In genomic region chr11:65351511-65351910, GRCh38 we compare ENCODE assay signal across 23 cellular contexts. TPM values are rescaled to one million over a fixed set of nuclear protein-coding genes. Genes with fewer than 3 reads are reported as not detected.
DNase-seq lines count a peak whose midpoint lies in the region; ATAC-seq, FAIRE-seq and TF ChIP-seq lines count a peak whose summit lies in the region.
"Had no signal": no experiment of that assay in that cellular context is flagged by ENCODE, and none has a peak within 500 bp of the region (broad histone marks: within the 10 kb centered on the region; RNA-seq: fewer than 3 reads in every experiment).

No MANE protein-coding gene starts in this region.

- H3K9ac ChIP-seq in BLaER1: 0 out of 2 replicates have a peak overlapping the region, but pooled peaks have one; percentile 24
- H3K9ac ChIP-seq in kidney (ENCODE audit: low read length in 2 of 2): no peak overlapping the region
- H3K9ac ChIP-seq: KMS-11 had no signal

- H3K36me3 Mint-ChIP-seq in CD4-positive, CD25-positive, alpha-beta regulatory T cell: peaks cover 21% of the 10 kb centered on the region

- H4K20me1 ChIP-seq in BLaER1: peaks cover 32% of the 10 kb centered on the region

- no peak for DNase-seq in CD4-positive, CD25-positive, alpha-beta regulatory T cell
- no peak for DNase-seq in RWPE1 (ENCODE audit: low spot score)
- DNase-seq in kidney: peak; percentile 1
- DNase-seq in omental fat pad (ENCODE audit: low spot score): no peak
- DNase-seq in NK-92 treated with Interleukin-12 subunit alpha and Interleukin-12 subunit beta, amount 100 ng/mL, for 24 hours (lab: John Stamatoyannopoulos, UW): no peak
- DNase-seq in NCI-H1694 treated with DMSO at 0.1 percent for 48 hours (lab: John Stamatoyannopoulos, UW): no peak
- DNase-seq: Calu3; CD8-positive, alpha-beta memory T cell; DMS153; NCI-H1092 treated with DMSO at 0.1 percent for 48 hours; NCI-H1436 treated with DMSO at 0.1 percent for 48 hours; NCI-H2029; NCI-H2227 treated with DMSO at 0.1 percent for 48 hours; NCI-H510A; NCI-H774; Peyer's patch had no signal

- no peaks in the 10 kb centered on the region for H3K9me3 Mint-ChIP-seq in CD4-positive, CD25-positive, alpha-beta regulatory T cell
- H3K9me3 Mint-ChIP-seq: CD8-positive, alpha-beta memory T cell had no signal

- no peak for FAIRE-seq in kidney (lab: Jason Lieb, UNC)
- FAIRE-seq: GM12891, HTR-8/SVneo had no signal

- CTCF ChIA-PET in RWPE1 (lab: Yijun Ruan, JAX): interaction anchor here (0.6 to 1.7 kb wide), 6 partner anchors 11 to 533 kb away, joined by 3 to 5 read pairs (median 3); no protein-coding TSS in a partner anchor

- H3K36me3 ChIP-seq in BLaER1 (peaks cover 69% of the 10 kb centered on the region), kidney (ENCODE audit: control insufficient read depth in 1 of 2, insufficient read depth in 2 of 2, low read length in 2 of 2) (peaks cover 30 to 37% of the 10 kb centered on the region in 2 donors)
- H3K36me3 ChIP-seq in CD4-positive, CD25-positive, alpha-beta regulatory T cell (ENCODE audit: control insufficient read depth, insufficient read depth, low read length): peaks cover 55% of the 10 kb centered on the region

- H3K9me3 ChIP-seq in BLaER1 (no peaks in the 10 kb centered on the region), kidney (ENCODE audit: control insufficient read depth in 1 of 2, low read length in 2 of 2) (no peaks in the 10 kb centered on the region)
- H3K9me3 ChIP-seq in CD4-positive, CD25-positive, alpha-beta regulatory T cell (ENCODE audit: control insufficient read depth in 2 of 2, low read length in 2 of 2): no peaks in the 10 kb centered on the region
- H3K9me3 ChIP-seq: HAP-1, Peyer's patch, SJSA1 had no signal

- H3K4me3 Mint-ChIP-seq in CD4-positive, CD25-positive, alpha-beta regulatory T cell: peak overlapping the region in 1 of 4 donors; percentile 15
- H3K4me3 Mint-ChIP-seq: CD8-positive, alpha-beta memory T cell had no signal

- TF ChIP-seq CTCF in RWPE1 (conservative IDR thresholded peaks at IDR 0.05; ENCODE audit: low read depth) (no peak), kidney (IDR thresholded peaks at IDR 0.05; ENCODE audit: borderline replicate concordance, extremely low read depth, insufficient read depth) (no peak), omental fat pad (IDR thresholded peaks at IDR 0.05) (no peak)

- POLR2A ChIA-PET in RWPE1 (lab: Yijun Ruan, JAX; ENCODE audit: low non-redundant PET): no interaction called here

- H3K4me1 ChIP-seq in BLaER1 (peaks cover 29% of the 10 kb centered on the region), kidney (ENCODE audit: control insufficient read depth in 1 of 2, insufficient read depth in 1 of 2, low read depth in 1 of 2, low read length in 2 of 2) (peaks cover 7 to 14% of the 10 kb centered on the region in 2 donors)
- H3K4me1 ChIP-seq in CD4-positive, CD25-positive, alpha-beta regulatory T cell (ENCODE audit: control insufficient read depth, insufficient read depth, low read length, poor library complexity, severe bottlenecking): peaks cover 10% of the 10 kb centered on the region

- H3K27me3 ChIP-seq in BLaER1: no peaks in the 10 kb centered on the region
- H3K27me3 ChIP-seq in CD4-positive, CD25-positive, alpha-beta regulatory T cell (ENCODE audit: control insufficient read depth, insufficient read depth, low read length): no peaks in the 10 kb centered on the region
- H3K27me3 ChIP-seq: Peyer's patch had no signal

- ATAC-seq in CD4-positive, CD25-positive, alpha-beta regulatory T cell (ENCODE audit: low read depth in 2 of 2): no peak
- ATAC-seq in omental fat pad (ENCODE audit: low FRiP score): no peak
- ATAC-seq: Right ventricle myocardium inferior had no signal

- intact Hi-C loops in kidney (cut with DNase I): no loop called here

- H3K27ac Mint-ChIP-seq in CD4-positive, CD25-positive, alpha-beta regulatory T cell: peak overlapping the region in 2 of 3 donors; percentile 74 to 90

- H3K4me2 ChIP-seq in BLaER1: no peak overlapping the region
- H3K4me2 ChIP-seq: KMS-11 had no signal

- H3K4me3 ChIP-seq in BLaER1 (no peak overlapping the region), kidney (ENCODE audit: low read length in 2 of 2) (no peak overlapping the region)
- H3K4me3 ChIP-seq in CD4-positive, CD25-positive, alpha-beta regulatory T cell (ENCODE audit: low read depth, low read length): no peak overlapping the region
- H3K4me3 ChIP-seq: HAP-1, Peyer's patch, SJSA1 had no signal

- peaks cover 5 to 16% (median 9%) of the 10 kb centered on the region in 4 donors for H3K4me1 Mint-ChIP-seq in CD4-positive, CD25-positive, alpha-beta regulatory T cell

- H3K27ac ChIP-seq in BLaER1 (no peak overlapping the region), RWPE1 (peak overlapping the region; percentile 33), kidney (ENCODE audit: low read depth in 2 of 2, low read length in 2 of 2) (no peak overlapping the region)
- H3K27ac ChIP-seq in CD4-positive, CD25-positive, alpha-beta regulatory T cell (ENCODE audit: insufficient read depth, low read length, poor library complexity, severe bottlenecking): no peak overlapping the region
- H3K27ac ChIP-seq: KMS-11, Peyer's patch, SJSA1 had no signal

- peaks cover 4% of the 10 kb centered on the region for H3K27me3 Mint-ChIP-seq in CD4-positive, CD25-positive, alpha-beta regulatory T cell

RNA-seq across cellular contexts. Expression of gene TIGD3, which starts 3.0 kb away (rescaled TPM):
- 0.37 TPM for total RNA-seq in CD4-positive, CD25-positive, alpha-beta regulatory T cell
- polyA plus RNA-seq in CD4-positive, CD25-positive, alpha-beta regulatory T cell: under 1 TPM; 0.19 to 0.90 (median 0.59) TPM
- total RNA-seq in kidney (0.19 TPM), omental fat pad (1 to 10 TPM in 1 of 4 donors, under 1 TPM in 3; 0.36 to 2.0 (median 0.50) TPM)
- 0.95 TPM for polyA plus RNA-seq in kidney (ENCODE audit: insufficient read depth, low read depth, low replicate concordance)
- total RNA-seq: SJSA1 had no signal

RNA-seq across cellular contexts. Expression of gene DPF2, which starts 17.9 kb away (rescaled TPM):
- 67.0 TPM for total RNA-seq in CD4-positive, CD25-positive, alpha-beta regulatory T cell
- 10 to 100 TPM; 70.3 to 81.4 (median 74.9) TPM for polyA plus RNA-seq in CD4-positive, CD25-positive, alpha-beta regulatory T cell
- total RNA-seq in kidney: 58.5 TPM
- 25.9 TPM for polyA plus RNA-seq in kidney (ENCODE audit: insufficient read depth, low read depth, low replicate concordance)
- total RNA-seq in omental fat pad: 10 to 100 TPM; 23.3 to 32.9 (median 27.3) TPM

RNA-seq across cellular contexts. Expression of gene SLC25A45, which starts 30.9 kb away (rescaled TPM):
- 40.3 TPM for total RNA-seq in CD4-positive, CD25-positive, alpha-beta regulatory T cell
- 10 to 100 TPM; 11.1 to 16.9 (median 13.8) TPM for polyA plus RNA-seq in CD4-positive, CD25-positive, alpha-beta regulatory T cell
- total RNA-seq in kidney (14.7 TPM), omental fat pad (1 to 10 TPM; 4.1 to 9.2 (median 6.0) TPM)
- 4.1 TPM for polyA plus RNA-seq in kidney (ENCODE audit: insufficient read depth, low read depth, low replicate concordance)

RNA-seq across cellular contexts. Expression of gene FRMD8, which starts 34.9 kb away (rescaled TPM):
- total RNA-seq in CD4-positive, CD25-positive, alpha-beta regulatory T cell: 47.4 TPM
- 10 to 100 TPM; 48.7 to 55.1 (median 53.9) TPM for polyA plus RNA-seq in CD4-positive, CD25-positive, alpha-beta regulatory T cell
- total RNA-seq in kidney: 41.3 TPM
- polyA plus RNA-seq in kidney (ENCODE audit: insufficient read depth, low read depth, low replicate concordance): 9.4 TPM
- 10 to 100 TPM; 29.2 to 77.9 (median 58.9) TPM for total RNA-seq in omental fat pad

RNA-seq across cellular contexts. Expression of gene CDC42EP2, which starts 36.8 kb away (rescaled TPM):
- total RNA-seq in CD4-positive, CD25-positive, alpha-beta regulatory T cell: 1.9 TPM
- not detected for polyA plus RNA-seq in CD4-positive, CD25-positive, alpha-beta regulatory T cell
- 13.7 TPM for total RNA-seq in kidney
- polyA plus RNA-seq in kidney (ENCODE audit: insufficient read depth, low read depth, low replicate concordance): 19.4 TPM
- total RNA-seq in omental fat pad: 100 to 1,000 TPM in 1 of 4 donors, 10 to 100 TPM in 3; 44.0 to 120 (median 68.6) TPM
- polyA plus RNA-seq: CD8-positive, alpha-beta memory T cell had no signal
